8 cellular contexts compared by ENCODE assay signal in the genomic region with DNA sequence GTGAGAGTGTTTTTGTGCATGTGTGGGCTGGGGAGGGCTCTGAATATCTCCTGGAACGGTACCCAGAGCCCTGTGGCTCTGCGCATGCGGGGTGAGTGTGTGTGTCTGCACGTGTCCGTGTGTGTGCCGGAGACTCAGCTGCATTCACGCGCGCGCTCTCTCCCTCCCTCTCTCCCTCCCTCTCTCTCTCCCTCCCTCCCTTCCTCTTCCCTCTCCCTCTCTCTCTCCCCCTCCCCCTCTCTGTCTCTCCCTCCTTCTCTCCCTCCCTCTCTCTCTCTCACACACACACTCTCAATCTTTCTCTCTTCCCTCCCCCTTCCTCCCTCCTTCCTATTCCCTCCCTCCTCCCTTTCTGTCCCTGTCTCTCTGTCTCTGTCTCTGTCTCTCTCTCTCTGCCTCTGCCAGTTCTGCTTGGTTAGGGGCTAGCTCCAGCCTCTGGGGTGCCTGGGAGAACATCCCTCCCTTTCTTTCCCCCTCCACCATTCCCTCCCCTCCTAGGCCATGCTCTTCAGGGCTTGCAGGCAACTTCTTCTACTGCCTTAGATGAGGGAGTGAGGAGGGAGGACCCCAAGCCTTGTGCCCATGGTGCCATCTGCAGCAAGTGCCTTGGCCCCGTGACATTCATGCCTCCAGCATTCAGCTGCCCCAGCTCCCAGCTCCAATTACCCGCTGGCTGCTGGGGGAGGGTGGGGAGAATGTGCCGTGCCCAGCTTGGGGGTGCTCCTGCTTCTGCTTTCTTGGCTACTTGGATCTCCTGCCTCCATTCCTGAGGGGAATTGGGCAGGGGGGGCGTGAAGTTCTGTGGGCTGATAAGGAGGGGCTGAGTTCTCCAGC. TPM values are rescaled to one million over a fixed set of nuclear protein-coding genes. Genes with fewer than 3 reads are reported as not detected.
DNase-seq lines count a peak whose midpoint lies in the region; ATAC-seq and TF ChIP-seq lines count a peak whose summit lies in the region.

No MANE protein-coding gene starts in this region.

- CTCF ChIA-PET in CD4-positive, alpha-beta T cell (lab: Charles Lee): interaction anchor here (0.9 to 2.7 kb wide), 8 partner anchors 15 to 150 kb away, joined by 3 to 14 read pairs (median 4); partner anchors contain the start of genes MED24, NR1D1 and WIPF2

- peak overlapping the region; percentile 96 for H3K27ac Mint-ChIP-seq in CD4-positive, alpha-beta T cell

- no peaks in the 10 kb centered on the region for H3K9me3 Mint-ChIP-seq in CD4-positive, alpha-beta T cell

- no peaks in the 10 kb centered on the region for H3K36me3 ChIP-seq in KOPT-K1 (ENCODE audit: insufficient read depth, low read length)
- peaks cover 0 to 2% (median 0%) of the 10 kb centered on the region in 3 donors for H3K36me3 ChIP-seq in tibial artery

- peak overlapping the region; percentile 73 for H3K27ac ChIP-seq in CD4-positive, alpha-beta T cell (ENCODE audit: low read depth, low read length)
- H3K27ac ChIP-seq in KOPT-K1 (ENCODE audit: low read depth, low read length, poor library complexity, severe bottlenecking) (peak overlapping the region; percentile 71), tibial artery (peak overlapping the region; percentile 93 to 94)

- H3K36me3 Mint-ChIP-seq in CD4-positive, alpha-beta T cell (ENCODE audit: low read depth): peaks cover 11% of the 10 kb centered on the region

- H3K4me1 Mint-ChIP-seq in CD4-positive, alpha-beta T cell (ENCODE audit: low read depth): peaks cover 85% of the 10 kb centered on the region

- peak; percentile 68 to 82 (median 77) for DNase-seq in CD4-positive, alpha-beta T cell
- peak; percentile 88 for DNase-seq in activated naive CD4-positive, alpha-beta T cell treated with anti-CD3 and anti-CD28 coated beads, Interleukin-2, amount 50 U/mL, for 16 hours
- DNase-seq in Right ventricle myocardium superior: peak; percentile 96
- peak; percentile 94 for DNase-seq in pons (ENCODE audit: low spot score)
- DNase-seq in tibial artery: peak; percentile 97 to 98

- peak overlapping the region; percentile 40 to 47 for H3K4me3 ChIP-seq in tibial artery

- POLR2A ChIA-PET in CD4-positive, alpha-beta T cell (lab: Charles Lee): interaction anchor here (0.7 to 2.7 kb wide), 11 partner anchors 15 to 71 kb away, joined by 3 to 16 read pairs (median 6); partner anchors contain the start of genes CASC3, MED24, MSL1 and NR1D1

- intact Hi-C loops in CD4-positive, alpha-beta T cell (cut with DNase I, micrococcal nuclease): no loop called here
- intact Hi-C loops in Right ventricle myocardium superior (cut with DNase I) (loop anchor here (5.0 kb wide), 1 partner anchor 33 kb away; the partner anchor contains the start of gene NR1D1), tibial artery (cut with DNase I; ENCODE audit: low total_unique reads) (no loop called here)

- peak overlapping the region; percentile 89 for H3K4me3 Mint-ChIP-seq in CD4-positive, alpha-beta T cell

- peak; percentile 71 for ATAC-seq in CD4-positive, alpha-beta T cell (ENCODE audit: poor library complexity)
- ATAC-seq in SK-N-SH treated with all-trans-retinoic acid at 6 μM for 48 hours (peak; percentile 31), Right ventricle myocardium superior (ENCODE audit: poor library complexity) (peak; percentile 66), GM21619 (IDR thresholded peaks at IDR 0.05; ENCODE audit: unreplicated experiment) (no peak)

- H3K4me1 ChIP-seq in tibial artery: peaks cover 6 to 97% (median 93%) of the 10 kb centered on the region in 4 donors

- H3K27me3 ChIP-seq in CD4-positive, alpha-beta T cell (ENCODE audit: control insufficient read depth, insufficient read depth, low read length): no peaks in the 10 kb centered on the region
- H3K27me3 ChIP-seq in tibial artery: no peaks in the 10 kb centered on the region

- no peaks in the 10 kb centered on the region for H3K9me3 ChIP-seq in CD4-positive, alpha-beta T cell (ENCODE audit: control insufficient read depth, low read length)
- H3K9me3 ChIP-seq in KOPT-K1 (ENCODE audit: insufficient read depth, low read length, poor library complexity, severe bottlenecking): no peaks in the 10 kb centered on the region
- no peaks in the 10 kb centered on the region for H3K9me3 ChIP-seq in tibial artery

- no peaks in the 10 kb centered on the region for H3K27me3 Mint-ChIP-seq in CD4-positive, alpha-beta T cell

- no peak for TF ChIP-seq CTCF in CD4-positive, alpha-beta T cell (IDR thresholded peaks at IDR 0.05)
- TF ChIP-seq CTCF in tibial artery (IDR thresholded peaks at IDR 0.05): peak in 1 of 2 experiments; percentile 21

TF ChIP-seq in SK-N-SH treated with all-trans-retinoic acid at 6 μM for 48 hours, 23 proteins besides CTCF, POLR2A, EP300 and RAD21:
- TF ChIP-seq ESRRG (CRISPR knock-in tag; IDR thresholded peaks at IDR 0.05) (no peak), ARNTL (CRISPR knock-in tag; IDR thresholded peaks at IDR 0.05; ENCODE audit: borderline replicate concordance, low read depth) (peak; percentile 91)

RNA-seq across cellular contexts. Expression of gene THRA, which starts 6.4 kb away (rescaled TPM):
- 10 to 100 TPM; 35.2 to 36.4 TPM for total RNA-seq in CD4-positive, alpha-beta T cell
- total RNA-seq in Right ventricle myocardium superior: 80.0 TPM

RNA-seq across cellular contexts. Expression of gene MED24, which starts 14.9 kb away (rescaled TPM):
- 10 to 100 TPM; 82.9 to 85.3 TPM for total RNA-seq in CD4-positive, alpha-beta T cell
- total RNA-seq in Right ventricle myocardium superior: 54.0 TPM

RNA-seq across cellular contexts. Expression of gene NR1D1, which starts 31.3 kb away (rescaled TPM):
- total RNA-seq in CD4-positive, alpha-beta T cell: 10 to 100 TPM; 29.6 to 34.1 TPM
- 21.1 TPM for total RNA-seq in Right ventricle myocardium superior

RNA-seq across cellular contexts. Expression of gene MSL1, which starts 52.6 kb away (rescaled TPM):
- 10 to 100 TPM; 77.0 to 79.2 TPM for total RNA-seq in CD4-positive, alpha-beta T cell
- 46.8 TPM for total RNA-seq in Right ventricle myocardium superior

RNA-seq across cellular contexts. Expression of gene CSF3, which starts 53.9 kb away (rescaled TPM):
- not detected for total RNA-seq in CD4-positive, alpha-beta T cell
- not detected for total RNA-seq in Right ventricle myocardium superior
